In the genomic region with DNA sequence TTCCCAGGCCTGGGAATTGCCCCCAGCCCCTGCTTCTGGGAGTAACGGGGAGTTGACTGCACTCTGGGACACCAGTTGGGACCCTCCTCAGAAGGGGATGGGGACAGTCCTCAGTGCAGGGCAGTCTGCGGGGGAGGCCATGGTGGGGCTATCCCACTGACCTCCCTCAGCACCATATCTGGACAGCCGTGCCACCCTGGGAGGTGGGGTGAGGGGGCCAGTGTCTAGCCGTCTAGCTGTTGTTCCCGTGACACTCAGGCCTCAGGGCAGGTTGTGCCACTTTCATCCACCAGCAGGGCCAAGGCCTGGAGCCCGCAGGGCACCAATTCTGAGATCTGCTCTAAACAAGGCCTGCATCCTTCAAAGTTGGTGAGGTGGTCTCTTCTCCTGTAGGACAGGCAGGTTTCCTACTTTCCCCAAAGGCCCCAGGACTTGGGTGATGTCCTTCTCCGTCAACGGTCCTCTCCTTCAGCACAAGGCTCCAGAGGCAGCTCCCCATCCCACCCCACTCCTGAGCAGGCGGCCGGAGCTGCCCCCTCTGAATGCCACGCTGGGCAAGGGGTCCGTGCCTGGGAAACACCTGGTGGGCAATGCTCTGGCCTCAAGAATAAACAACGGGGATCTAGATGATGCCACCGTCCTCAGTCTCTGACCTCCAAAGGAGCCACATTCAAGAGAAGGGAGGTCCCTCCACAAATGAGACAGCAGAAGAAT, we compare ENCODE assay signal across 1 cellular context.
TF ChIP-seq lines count a peak whose summit lies in the region.

No MANE protein-coding gene starts in this region.

TF ChIP-seq in GM23338, 12 proteins besides CTCF, POLR2A, EP300 and RAD21 (continued from another document):
- TF ChIP-seq, protein P1, sequence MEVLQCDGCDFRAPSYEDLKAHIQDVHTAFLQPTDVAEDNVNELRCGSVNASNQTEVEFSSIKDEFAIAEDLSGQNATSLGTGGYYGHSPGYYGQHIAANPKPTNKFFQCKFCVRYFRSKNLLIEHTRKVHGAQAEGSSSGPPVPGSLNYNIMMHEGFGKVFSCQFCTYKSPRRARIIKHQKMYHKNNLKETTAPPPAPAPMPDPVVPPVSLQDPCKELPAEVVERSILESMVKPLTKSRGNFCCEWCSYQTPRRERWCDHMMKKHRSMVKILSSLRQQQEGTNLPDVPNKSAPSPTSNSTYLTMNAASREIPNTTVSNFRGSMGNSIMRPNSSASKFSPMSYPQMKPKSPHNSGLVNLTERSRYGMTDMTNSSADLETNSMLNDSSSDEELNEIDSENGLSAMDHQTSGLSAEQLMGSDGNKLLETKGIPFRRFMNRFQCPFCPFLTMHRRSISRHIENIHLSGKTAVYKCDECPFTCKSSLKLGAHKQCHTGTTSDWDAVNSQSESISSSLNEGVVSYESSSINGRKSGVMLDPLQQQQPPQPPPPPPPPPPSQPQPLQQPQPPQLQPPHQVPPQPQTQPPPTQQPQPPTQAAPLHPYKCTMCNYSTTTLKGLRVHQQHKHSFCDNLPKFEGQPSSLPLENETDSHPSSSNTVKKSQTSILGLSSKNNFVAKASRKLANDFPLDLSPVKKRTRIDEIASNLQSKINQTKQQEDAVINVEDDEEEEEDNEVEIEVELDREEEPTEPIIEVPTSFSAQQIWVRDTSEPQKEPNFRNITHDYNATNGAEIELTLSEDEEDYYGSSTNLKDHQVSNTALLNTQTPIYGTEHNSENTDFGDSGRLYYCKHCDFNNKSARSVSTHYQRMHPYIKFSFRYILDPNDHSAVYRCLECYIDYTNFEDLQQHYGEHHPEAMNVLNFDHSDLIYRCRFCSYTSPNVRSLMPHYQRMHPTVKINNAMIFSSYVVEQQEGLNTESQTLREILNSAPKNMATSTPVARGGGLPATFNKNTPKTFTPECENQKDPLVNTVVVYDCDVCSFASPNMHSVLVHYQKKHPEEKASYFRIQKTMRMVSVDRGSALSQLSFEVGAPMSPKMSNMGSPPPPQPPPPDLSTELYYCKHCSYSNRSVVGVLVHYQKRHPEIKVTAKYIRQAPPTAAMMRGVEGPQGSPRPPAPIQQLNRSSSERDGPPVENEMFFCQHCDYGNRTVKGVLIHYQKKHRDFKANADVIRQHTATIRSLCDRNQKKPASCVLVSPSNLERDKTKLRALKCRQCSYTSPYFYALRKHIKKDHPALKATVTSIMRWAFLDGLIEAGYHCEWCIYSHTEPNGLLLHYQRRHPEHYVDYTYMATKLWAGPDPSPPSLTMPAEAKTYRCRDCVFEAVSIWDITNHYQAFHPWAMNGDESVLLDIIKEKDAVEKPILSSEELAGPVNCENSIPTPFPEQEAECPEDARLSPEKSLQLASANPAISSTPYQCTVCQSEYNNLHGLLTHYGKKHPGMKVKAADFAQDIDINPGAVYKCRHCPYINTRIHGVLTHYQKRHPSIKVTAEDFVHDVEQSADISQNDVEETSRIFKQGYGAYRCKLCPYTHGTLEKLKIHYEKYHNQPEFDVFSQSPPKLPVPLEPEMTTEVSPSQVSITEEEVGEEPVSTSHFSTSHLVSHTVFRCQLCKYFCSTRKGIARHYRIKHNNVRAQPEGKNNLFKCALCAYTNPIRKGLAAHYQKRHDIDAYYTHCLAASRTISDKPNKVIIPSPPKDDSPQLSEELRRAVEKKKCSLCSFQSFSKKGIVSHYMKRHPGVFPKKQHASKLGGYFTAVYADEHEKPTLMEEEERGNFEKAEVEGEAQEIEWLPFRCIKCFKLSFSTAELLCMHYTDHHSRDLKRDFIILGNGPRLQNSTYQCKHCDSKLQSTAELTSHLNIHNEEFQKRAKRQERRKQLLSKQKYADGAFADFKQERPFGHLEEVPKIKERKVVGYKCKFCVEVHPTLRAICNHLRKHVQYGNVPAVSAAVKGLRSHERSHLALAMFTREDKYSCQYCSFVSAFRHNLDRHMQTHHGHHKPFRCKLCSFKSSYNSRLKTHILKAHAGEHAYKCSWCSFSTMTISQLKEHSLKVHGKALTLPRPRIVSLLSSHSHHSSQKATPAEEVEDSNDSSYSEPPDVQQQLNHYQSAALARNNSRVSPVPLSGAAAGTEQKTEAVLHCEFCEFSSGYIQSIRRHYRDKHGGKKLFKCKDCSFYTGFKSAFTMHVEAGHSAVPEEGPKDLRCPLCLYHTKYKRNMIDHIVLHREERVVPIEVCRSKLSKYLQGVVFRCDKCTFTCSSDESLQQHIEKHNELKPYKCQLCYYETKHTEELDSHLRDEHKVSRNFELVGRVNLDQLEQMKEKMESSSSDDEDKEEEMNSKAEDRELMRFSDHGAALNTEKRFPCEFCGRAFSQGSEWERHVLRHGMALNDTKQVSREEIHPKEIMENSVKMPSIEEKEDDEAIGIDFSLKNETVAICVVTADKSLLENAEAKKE (CRISPR knock-in tag; IDR thresholded peaks at IDR 0.05): no peak
- no peak for TF ChIP-seq ZNF331 (CRISPR knock-in tag; IDR thresholded peaks at IDR 0.05; ENCODE audit: low read depth)
